21 cellular contexts compared by ENCODE assay signal in genomic region chr4:167032876-167033275, GRCh38.
A peak's percentile ranks its signal among the peaks of the same experiment; 100 is the strongest.
DNase-seq lines count a peak whose midpoint lies in the region; FAIRE-seq and TF ChIP-seq lines count a peak whose summit lies in the region.
"Had no signal": no experiment of that assay in that cellular context is flagged by ENCODE, and none has a peak within 500 bp of the region (broad histone marks: within the 10 kb centered on the region; RNA-seq: fewer than 3 reads in every experiment).

No MANE protein-coding gene starts in this region.

- in situ Hi-C loops in transverse colon (cut with MboI; ENCODE audit: low pct_ligation_motif_present in 1 of 4, low pct_unique_long_range_greater_than_20kb in 1 of 4, low sequenced_read_pairs in 3 of 4) = no loop called here

- H3K9me3 ChIP-seq in OCI-LY7 (ENCODE audit: low read length) (no peaks in the 10 kb centered on the region), kidney (ENCODE audit: control insufficient read depth in 1 of 2, low read length in 2 of 2) (no peaks in the 10 kb centered on the region), transverse colon (no peaks in the 10 kb centered on the region)
- H3K9me3 ChIP-seq: left lung, thoracic aorta had no signal

- CTCF ChIA-PET in OCI-LY7 (lab: Charles Lee; ENCODE audit: unreplicated experiment) = no interaction called here

- H3K36me3 ChIP-seq in OCI-LY7 (ENCODE audit: insufficient read depth, low read length) (no peaks in the 10 kb centered on the region), kidney (ENCODE audit: control insufficient read depth in 1 of 2, insufficient read depth in 2 of 2, low read length in 2 of 2) (no peaks in the 10 kb centered on the region), transverse colon (no peaks in the 10 kb centered on the region)
- H3K36me3 ChIP-seq: left lung, thoracic aorta had no signal

- H3K4me1 ChIP-seq in OCI-LY7 (ENCODE audit: insufficient read depth, low read length, poor library complexity, severe bottlenecking) (no peaks in the 10 kb centered on the region), kidney (ENCODE audit: control insufficient read depth in 1 of 2, insufficient read depth in 1 of 2, low read depth in 1 of 2, low read length in 2 of 2) (no peaks in the 10 kb centered on the region), transverse colon (no peaks in the 10 kb centered on the region)
- H3K4me1 ChIP-seq: left lung had no signal

- H3K27me3 ChIP-seq in transverse colon = no peaks in the 10 kb centered on the region
- H3K27me3 ChIP-seq: left lung had no signal

- TF ChIP-seq CTCF in OCI-LY7 (conservative IDR thresholded peaks at IDR 0.05; ENCODE audit: low read length) = no peak
- TF ChIP-seq CTCF in kidney (IDR thresholded peaks at IDR 0.05; ENCODE audit: borderline replicate concordance, extremely low read depth, insufficient read depth) = no peak
- TF ChIP-seq CTCF in transverse colon (IDR thresholded peaks at IDR 0.05) = no peak

- FAIRE-seq in kidney (lab: Jason Lieb, UNC) = no peak
- FAIRE-seq: GM12892, H54 had no signal

- TF ChIP-seq POLR2A in transverse colon (IDR thresholded peaks at IDR 0.05) = no peak

- BruUV-seq in OCI-LY7 (replicated peaks; lab: Mats Ljungman, UMichigan) = no TSS peak

- no peak overlapping the region for H3K27ac ChIP-seq in OCI-LY7 (ENCODE audit: low read depth, low read length, poor library complexity, severe bottlenecking)
- no peak overlapping the region for H3K27ac ChIP-seq in kidney (ENCODE audit: low read depth in 2 of 2, low read length in 2 of 2)
- no peak overlapping the region for H3K27ac ChIP-seq in transverse colon
- H3K27ac ChIP-seq: left lung, skin epidermis, thoracic aorta had no signal

- H2AFZ ChIP-seq in OCI-LY7 (ENCODE audit: low read length) = no peak overlapping the region

- H3K4me3 ChIP-seq in OCI-LY7 (ENCODE audit: low read depth, low read length, poor library complexity, severe bottlenecking) = no peak overlapping the region
- no peak overlapping the region for H3K4me3 ChIP-seq in kidney (ENCODE audit: low read length in 2 of 2)
- no peak overlapping the region for H3K4me3 ChIP-seq in transverse colon
- H3K4me3 ChIP-seq: left lung, skin epidermis, thoracic aorta had no signal

- TF ChIP-seq EP300 in transverse colon (IDR thresholded peaks at IDR 0.05; ENCODE audit: low read depth) = no peak

- no peak overlapping the region for H3K4me2 ChIP-seq in OCI-LY7 (ENCODE audit: low read length)

- no peaks in the 10 kb centered on the region for H4K20me1 ChIP-seq in OCI-LY7 (ENCODE audit: insufficient read depth, low read length)

- H3K9me2 ChIP-seq in OCI-LY7 (ENCODE audit: insufficient read depth, low read length) = no peaks in the 10 kb centered on the region

- DNase-seq in COR-L47 (lab: John Stamatoyannopoulos, UW) (peak; percentile 15), NCI-H446 treated with DMSO at 0.1 percent for 48 hours (lab: John Stamatoyannopoulos, UW) (peak; percentile 49), dermis blood vessel endothelial cell (peak; percentile 5), kidney glomerular epithelial cell (lab: John Stamatoyannopoulos, UW) (peak; percentile 7), NCI-H2171 (lab: John Stamatoyannopoulos, UW) (no peak), OCI-LY7 (ENCODE audit: low spot score) (no peak), kidney (no peak), transverse colon (no peak)
- DNase-seq: activated CD4-positive, alpha-beta T cell treated with anti-CD3 and anti-CD28 coated beads for 4 hours; activated CD8-positive, alpha-beta memory T cell treated with anti-CD3 and anti-CD28 coated beads, Interleukin-2, amount 10 ng/mL, durations not matched to agents 7 days and 5 days; CD4-positive, alpha-beta memory T cell; KG1; left lung; midbrain; MV-4-11; nephron progenitor cell; stimulated activated naive CD4-positive, alpha-beta T cell had no signal

- POLR2A ChIA-PET in OCI-LY7 (lab: Charles Lee) = no interaction called here

- intact Hi-C loops in OCI-LY7 (cut with micrococcal nuclease; ENCODE audit: unreplicated experiment) (no loop called here), kidney (cut with DNase I) (no loop called here), transverse colon (cut with DNase I; ENCODE audit: low total_unique reads) (no loop called here)

- H3K79me2 ChIP-seq in OCI-LY7 (ENCODE audit: insufficient read depth, low read depth, low read length) = no peaks in the 10 kb centered on the region

- 66 to 69% methylated on average over 3 of the region's 3 CpGs for WGBS in transverse colon (ENCODE audit: low coverage in 1 of 2), 2 donors

- H3K9ac ChIP-seq in kidney (ENCODE audit: low read length in 2 of 2) = no peak overlapping the region

Comparison
In these comparisons a context has a peak if more than half of its experiments do, and no peak if none do; other contexts are left out.
1. DNase-seq: peak in COR-L47 (single experiment), NCI-H446 treated with DMSO at 0.1 percent for 48 hours (single experiment), dermis blood vessel endothelial cell (single experiment) and kidney glomerular epithelial cell (single experiment); none in NCI-H2171 (single experiment), OCI-LY7 (single experiment), kidney (single experiment) and transverse colon (single experiment).